In genomic region chr1:227749225-227749624, GRCh38 we compare ENCODE assay signal across 22 cellular contexts. TPM values are rescaled to one million over a fixed set of nuclear protein-coding genes. Genes with fewer than 3 reads are reported as not detected.
DNase-seq lines count a peak whose midpoint lies in the region; ATAC-seq and TF ChIP-seq lines count a peak whose summit lies in the region.
"Had no signal": no experiment of that assay in that cellular context is flagged by ENCODE, and none has a peak within 500 bp of the region (broad histone marks: within the 10 kb centered on the region; RNA-seq: fewer than 3 reads in every experiment).

No MANE protein-coding gene starts in this region.

- in situ Hi-C loops in mammary epithelial cell (cut with MboI; ENCODE audit: low sequenced_read_pairs in 2 of 2): no loop called here

- dilution Hi-C loops in mammary epithelial cell (cut with HindIII; ENCODE audit: low sequenced_read_pairs): no loop called here

- intact Hi-C loops in MCF 10A (cut with micrococcal nuclease) (no loop called here), mammary epithelial cell (cut with micrococcal nuclease) (no loop called here), right cardiac atrium (cut with DNase I) (no loop called here), testis (cut with DNase I; ENCODE audit: low total_unique reads) (no loop called here), mucosa of descending colon (cut with DNase I, micrococcal nuclease) (no loop called here)
- intact Hi-C loops in activated CD8-positive, alpha-beta T cell treated with anti-CD3 and anti-CD28 coated beads for 36 hours (cut with micrococcal nuclease): no loop called here

- no peak overlapping the region for H2AFZ ChIP-seq in mammary epithelial cell (ENCODE audit: low read depth, low read length)
- H2AFZ ChIP-seq: hepatocyte had no signal

- H3K36me3 Mint-ChIP-seq in MCF 10A (ENCODE audit: insufficient read depth, unreplicated experiment): peaks cover 44% of the 10 kb centered on the region
- H3K36me3 Mint-ChIP-seq in activated CD8-positive, alpha-beta T cell treated with anti-CD3 and anti-CD28 coated beads for 36 hours (ENCODE audit: low read depth): peaks cover 16% of the 10 kb centered on the region

- 85% methylated on average over 7 of the region's 7 CpGs for WGBS in mammary epithelial cell (ENCODE audit: low coverage, missing lambda C conversion rate)
- 88% methylated on average over 7 of the region's 7 CpGs for WGBS in right cardiac atrium
- WGBS in testis, 2 donors: 92 to 93% methylated on average over 5 to 7 of the region's 7 CpGs

- H3K4me3 ChIP-seq in mammary epithelial cell (replicated peaks in 1 of 3; ENCODE audit: insufficient read depth in 1 of 3, low read depth in 2 of 3, low read length in 3 of 3) (no peak overlapping the region), right cardiac atrium (ENCODE audit: low read length) (no peak overlapping the region), testis (no peak overlapping the region), mucosa of descending colon (no peak overlapping the region)
- H3K4me3 ChIP-seq: hepatocyte, psoas muscle, thoracic aorta had no signal

- no peak overlapping the region for H3K9ac ChIP-seq in mammary epithelial cell (ENCODE audit: insufficient read depth, low read length)

- H3K27me3 ChIP-seq in mammary epithelial cell (ENCODE audit: insufficient read depth, low read length) (no peaks in the 10 kb centered on the region), right cardiac atrium (ENCODE audit: control insufficient read depth, insufficient read depth) (no peaks in the 10 kb centered on the region), testis (no peaks in the 10 kb centered on the region)
- H3K27me3 ChIP-seq: hepatocyte had no signal

- H3K9me3 ChIP-seq in mammary epithelial cell (replicated peaks; ENCODE audit: insufficient read depth, low read length): no peaks in the 10 kb centered on the region
- H3K9me3 ChIP-seq in right cardiac atrium (ENCODE audit: control insufficient read depth, low read length): no peaks in the 10 kb centered on the region
- no peaks in the 10 kb centered on the region for H3K9me3 ChIP-seq in testis
- H3K9me3 ChIP-seq in mucosa of descending colon: no peaks in the 10 kb centered on the region
- H3K9me3 ChIP-seq: psoas muscle, thoracic aorta had no signal

- POLR2A ChIA-PET in MCF 10A (lab: Yijun Ruan, JAX): interaction anchor here (1.0 kb wide), 1 partner anchor 9 kb away, joined by 3 read pairs; no protein-coding TSS in a partner anchor
- POLR2A ChIA-PET in activated CD8-positive, alpha-beta T cell treated with anti-CD3 and anti-CD28 coated beads for 36 hours (lab: Charles Lee): no interaction called here

- BruUV-seq in MCF 10A (replicated peaks; lab: Mats Ljungman, UMichigan) (no TSS peak), mammary epithelial cell (replicated peaks; lab: Mats Ljungman, UMichigan) (no TSS peak)

- TF ChIP-seq CTCF in MCF 10A (IDR thresholded peaks at IDR 0.05; ENCODE audit: unreplicated experiment) (no peak), mammary epithelial cell (conservative IDR thresholded peaks at IDR 0.05 in 1 of 2, IDR thresholded peaks at IDR 0.05 in 1 of 2; ENCODE audit: extremely low read depth in 1 of 2, insufficient read depth in 1 of 2, low read depth in 1 of 2, low read length in 2 of 2) (no peak), testis (IDR thresholded peaks at IDR 0.05) (no peak), mucosa of descending colon (IDR thresholded peaks at IDR 0.05) (no peak)
- TF ChIP-seq CTCF in activated CD8-positive, alpha-beta T cell treated with anti-CD3 and anti-CD28 coated beads for 36 hours (IDR thresholded peaks at IDR 0.05): no peak

- H3K9me3 Mint-ChIP-seq in MCF 10A (ENCODE audit: unreplicated experiment): no peaks in the 10 kb centered on the region
- H3K9me3 Mint-ChIP-seq in activated CD8-positive, alpha-beta T cell treated with anti-CD3 and anti-CD28 coated beads for 36 hours: no peaks in the 10 kb centered on the region
- H3K9me3 Mint-ChIP-seq: WTC11 had no signal

- no peak overlapping the region for H3K4me2 ChIP-seq in mammary epithelial cell (ENCODE audit: insufficient read depth, low read depth, low read length)
- H3K4me2 ChIP-seq: hepatocyte had no signal

- no peak overlapping the region for H3K4me3 Mint-ChIP-seq in MCF 10A (ENCODE audit: unreplicated experiment)
- no peak overlapping the region for H3K4me3 Mint-ChIP-seq in activated CD8-positive, alpha-beta T cell treated with anti-CD3 and anti-CD28 coated beads for 36 hours
- H3K4me3 Mint-ChIP-seq: WTC11 had no signal

- ATAC-seq in activated CD8-positive, alpha-beta T cell treated with anti-CD3 and anti-CD28 coated beads for 36 hours: no peak
- no peak for ATAC-seq in right cardiac atrium
- no peak for ATAC-seq in mucosa of descending colon
- no peak for ATAC-seq in esophagus mucosa
- ATAC-seq: WTC11 had no signal

- TF ChIP-seq POLR2A in testis (IDR thresholded peaks at IDR 0.05): no peak

- H3K4me1 Mint-ChIP-seq in MCF 10A (ENCODE audit: insufficient read depth, unreplicated experiment): peaks cover 18% of the 10 kb centered on the region
- peaks cover 17% of the 10 kb centered on the region for H3K4me1 Mint-ChIP-seq in activated CD8-positive, alpha-beta T cell treated with anti-CD3 and anti-CD28 coated beads for 36 hours (ENCODE audit: low read depth)
- H3K4me1 Mint-ChIP-seq: WTC11 had no signal

- H4K20me1 ChIP-seq in mammary epithelial cell (ENCODE audit: insufficient read depth, low read length): no peaks in the 10 kb centered on the region

- H3K27me3 Mint-ChIP-seq in MCF 10A (ENCODE audit: insufficient read depth, unreplicated experiment): no peaks in the 10 kb centered on the region
- H3K27me3 Mint-ChIP-seq in activated CD8-positive, alpha-beta T cell treated with anti-CD3 and anti-CD28 coated beads for 36 hours: no peaks in the 10 kb centered on the region

- peak overlapping the region; percentile 10 for H3K27ac Mint-ChIP-seq in MCF 10A (ENCODE audit: low read depth, unreplicated experiment)
- H3K27ac Mint-ChIP-seq in activated CD8-positive, alpha-beta T cell treated with anti-CD3 and anti-CD28 coated beads for 36 hours: peak overlapping the region; percentile 25
- H3K27ac Mint-ChIP-seq: WTC11 had no signal

- H3K36me3 ChIP-seq in mammary epithelial cell (ENCODE audit: insufficient read depth, low read length): peaks cover 6% of the 10 kb centered on the region
- H3K36me3 ChIP-seq in testis (ENCODE audit: low read depth, missing control alignments): no peaks in the 10 kb centered on the region
- H3K36me3 ChIP-seq in mucosa of descending colon (ENCODE audit: low read depth): no peaks in the 10 kb centered on the region

- no peak overlapping the region for H3K27ac ChIP-seq in mammary epithelial cell (ENCODE audit: insufficient read depth, low read depth, low read length)
- H3K27ac ChIP-seq in right cardiac atrium (ENCODE audit: low read length): peak overlapping the region; percentile 62
- H3K27ac ChIP-seq in testis: peak overlapping the region; percentile 48 to 65
- H3K27ac ChIP-seq: hepatocyte, psoas muscle, thoracic aorta had no signal

- H3K4me1 ChIP-seq in mammary epithelial cell (ENCODE audit: insufficient read depth, low read length) (peaks cover 5% of the 10 kb centered on the region), right cardiac atrium (ENCODE audit: control insufficient read depth, insufficient read depth, low read length) (peaks cover 15% of the 10 kb centered on the region), testis (peaks cover 15% of the 10 kb centered on the region), mucosa of descending colon (ENCODE audit: low read depth) (peaks cover 18% of the 10 kb centered on the region)

- CTCF ChIA-PET in MCF 10A (lab: Yijun Ruan, JAX): interaction anchor here (1.0 to 1.4 kb wide), 3 partner anchors 13 to 268 kb away, joined by 4 to 5 read pairs (median 4); no protein-coding TSS in a partner anchor
- CTCF ChIA-PET in mammary epithelial cell (lab: Charles Lee; ENCODE audit: low non-redundant PET): no interaction called here
- CTCF ChIA-PET in activated CD8-positive, alpha-beta T cell treated with anti-CD3 and anti-CD28 coated beads for 36 hours (lab: Charles Lee): no interaction called here

- H3K79me2 ChIP-seq in mammary epithelial cell (ENCODE audit: insufficient read depth, low read length): peaks cover 76% of the 10 kb centered on the region

- no peak for DNase-seq in MCF 10A (ENCODE audit: unreplicated experiment)
- no peak for DNase-seq in mammary epithelial cell
- DNase-seq in activated CD8-positive, alpha-beta T cell treated with anti-CD3 and anti-CD28 coated beads for 36 hours: no peak
- peak in 1 of 3 donors; percentile 36 for DNase-seq in right cardiac atrium
- DNase-seq in testis: no peak
- no peak for DNase-seq in occipital lobe (lab: John Stamatoyannopoulos, UW)
- no peak for DNase-seq in mucosa of descending colon
- DNase-seq: DMS79 treated with DMSO at 0.1 percent for 48 hours; H7; islet precursor cell; Kasumi-1; mesendoderm; NCI-H1105; NCI-H2107; NCI-H510A treated with DMSO at 0.1 percent for 48 hours; SHP77 treated with DMSO at 0.1 percent for 48 hours; stimulated activated CD8-positive, alpha-beta memory T cell treated with anti-CD3 and anti-CD28 coated beads, Interleukin-4, amount 100 ng/mL, for 48 hours had no signal

RNA-seq across cellular contexts. Expression of gene SNAP47, which starts 14.0 kb away (rescaled TPM):
- total RNA-seq in MCF 10A (2022): 38.0 and 44.0 TPM in 2 replicates
- 10 to 100 TPM; 24.9 to 41.7 TPM for total RNA-seq in mammary epithelial cell
- polyA plus RNA-seq in mammary epithelial cell: 32.8 TPM
- polyA minus RNA-seq in mammary epithelial cell: 35.3 TPM
- 10 to 100 TPM; 25.3 to 25.5 TPM for total RNA-seq in activated CD8-positive, alpha-beta T cell treated with anti-CD3 and anti-CD28 coated beads for 36 hours
- 10 to 100 TPM; 61.6 to 91.8 (median 65.5) TPM for total RNA-seq in right cardiac atrium
- polyA plus RNA-seq in right cardiac atrium: 43.1 TPM
- 10 to 100 TPM; 77.6 to 80.3 TPM for total RNA-seq in testis
- 72.2 TPM for polyA plus RNA-seq in testis (ENCODE audit: insufficient read depth, low read depth, low replicate concordance)
- total RNA-seq in occipital lobe: 59.3 TPM
- 10 to 100 TPM; 16.4 to 31.9 (median 27.6) TPM for total RNA-seq in mucosa of descending colon
- total RNA-seq in esophagus mucosa: 15.8 TPM

RNA-seq across cellular contexts. Expression of gene JMJD4, which starts 14.1 kb away (rescaled TPM):
- total RNA-seq in MCF 10A (2022): 34.0 and 43.2 TPM in 2 replicates
- 10 to 100 TPM; 20.9 to 24.7 TPM for total RNA-seq in mammary epithelial cell
- 21.1 TPM for polyA plus RNA-seq in mammary epithelial cell
- polyA minus RNA-seq in mammary epithelial cell: 26.3 TPM
- 10 to 100 TPM; 16.2 to 17.3 TPM for total RNA-seq in activated CD8-positive, alpha-beta T cell treated with anti-CD3 and anti-CD28 coated beads for 36 hours
- 10 to 100 TPM in 1 of 4 donors, 1 to 10 TPM in 3; 7.7 to 11.5 (median 8.9) TPM for total RNA-seq in right cardiac atrium
- 9.5 TPM for polyA plus RNA-seq in right cardiac atrium
- total RNA-seq in testis: 10 to 100 TPM; 35.2 to 36.1 TPM
- polyA plus RNA-seq in testis (ENCODE audit: insufficient read depth, low read depth, low replicate concordance): 33.8 TPM
- total RNA-seq in occipital lobe: 17.2 TPM
- 10 to 100 TPM; 12.3 to 18.1 (median 13.8) TPM for total RNA-seq in mucosa of descending colon
- total RNA-seq in esophagus mucosa: 10.2 TPM
